Comparison of ENCODE assay signal across 1 cellular context in genomic region chr6:37243816-37244370, GRCh38.
TF ChIP-seq lines count a peak whose summit lies in the region.

No MANE protein-coding gene starts in this region.

TF ChIP-seq in K562, 482 proteins besides CTCF, POLR2A, EP300 and RAD21 (continued from another document and continues in another):
- no peak for TF ChIP-seq AFF1 (IDR thresholded peaks at IDR 0.05; ENCODE audit: low read depth in 1 of 2, partially characterized antibody in 2 of 2)
- TF ChIP-seq MED1 (CRISPR knock-in tag; IDR thresholded peaks at IDR 0.05; ENCODE audit: borderline replicate concordance), result no peak
- peak; percentile 69 for TF ChIP-seq ATF7 (IDR thresholded peaks at IDR 0.05)
- no peak for TF ChIP-seq DIDO1 (tag; IDR thresholded peaks at IDR 0.05; ENCODE audit: low read depth)
- no peak for TF ChIP-seq BRF1 (IDR thresholded peaks at IDR 0.05; ENCODE audit: borderline replicate concordance, extremely low read depth, insufficient read length)
- TF ChIP-seq POU5F1 (IDR thresholded peaks at IDR 0.05; ENCODE audit: borderline replicate concordance, low read depth, low read length, partially characterized antibody), result no peak
- TF ChIP-seq ZNF324 (CRISPR knock-in tag; IDR thresholded peaks at IDR 0.05), result no peak
- no peak for TF ChIP-seq ELF2 (CRISPR knock-in tag; IDR thresholded peaks at IDR 0.05)
- no peak for TF ChIP-seq BACH1 (tag; IDR thresholded peaks at IDR 0.05)
- no peak for TF ChIP-seq POLR2H (tag; IDR thresholded peaks at IDR 0.05; ENCODE audit: low read depth)
- TF ChIP-seq ZBTB7A (IDR thresholded peaks at IDR 0.05; ENCODE audit: borderline replicate concordance, control insufficient read depth, low read depth, low read length), result no peak
- TF ChIP-seq, protein P1, sequence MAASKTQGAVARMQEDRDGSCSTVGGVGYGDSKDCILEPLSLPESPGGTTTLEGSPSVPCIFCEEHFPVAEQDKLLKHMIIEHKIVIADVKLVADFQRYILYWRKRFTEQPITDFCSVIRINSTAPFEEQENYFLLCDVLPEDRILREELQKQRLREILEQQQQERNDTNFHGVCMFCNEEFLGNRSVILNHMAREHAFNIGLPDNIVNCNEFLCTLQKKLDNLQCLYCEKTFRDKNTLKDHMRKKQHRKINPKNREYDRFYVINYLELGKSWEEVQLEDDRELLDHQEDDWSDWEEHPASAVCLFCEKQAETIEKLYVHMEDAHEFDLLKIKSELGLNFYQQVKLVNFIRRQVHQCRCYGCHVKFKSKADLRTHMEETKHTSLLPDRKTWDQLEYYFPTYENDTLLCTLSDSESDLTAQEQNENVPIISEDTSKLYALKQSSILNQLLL (CRISPR knock-in tag; IDR thresholded peaks at IDR 0.05; ENCODE audit: borderline replicate concordance), result no peak
- no peak for TF ChIP-seq FOXM1 (IDR thresholded peaks at IDR 0.05; ENCODE audit: low read depth)
- TF ChIP-seq FOXM1 (CRISPR knock-in tag; IDR thresholded peaks at IDR 0.05; ENCODE audit: low read depth), result no peak
- 0 out of 2 replicates have a peak, but pooled peaks have one; percentile 60 for TF ChIP-seq NR1H2 (CRISPR knock-in tag; IDR thresholded peaks at IDR 0.05)
- peak; percentile 78 for TF ChIP-seq GATA2 (CRISPR knock-in tag; IDR thresholded peaks at IDR 0.05)
- TF ChIP-seq ZNF174 (CRISPR knock-in tag; IDR thresholded peaks at IDR 0.05), result no peak
- peak; percentile 6; the same call in 1 of the 2 replicates for TF ChIP-seq ZNF239 (CRISPR knock-in tag; IDR thresholded peaks at IDR 0.05)
- no peak for TF ChIP-seq ZNF830 (CRISPR knock-in tag; IDR thresholded peaks at IDR 0.05)
- TF ChIP-seq RAD51 (IDR thresholded peaks at IDR 0.05; ENCODE audit: borderline replicate concordance, low read depth), result no peak
- TF ChIP-seq SMAD3 (CRISPR knock-in tag; conservative IDR thresholded peaks at IDR 0.05), result no peak
- TF ChIP-seq HDAC3 (IDR thresholded peaks at IDR 0.05; ENCODE audit: borderline replicate concordance, partially characterized antibody), result peak; percentile 21
- no peak for TF ChIP-seq RBM34 (IDR thresholded peaks at IDR 0.05; ENCODE audit: borderline replicate concordance, insufficient read depth, low read length)
- no peak for TF ChIP-seq THAP7 (CRISPR knock-in tag; IDR thresholded peaks at IDR 0.05)
- no peak for TF ChIP-seq NEUROD1 (IDR thresholded peaks at IDR 0.05; ENCODE audit: borderline replicate concordance, low read depth, low read length, partially characterized antibody)
- TF ChIP-seq ZBTB8A (IDR thresholded peaks at IDR 0.05; ENCODE audit: partially characterized antibody), result no peak
- no peak for TF ChIP-seq JUN (IDR thresholded peaks at IDR 0.05; ENCODE audit: borderline replicate concordance, low read depth, low read length)
- no peak for TF ChIP-seq JUN (CRISPR knock-in tag; IDR thresholded peaks at IDR 0.05; ENCODE audit: borderline replicate concordance)
- TF ChIP-seq ARNT (IDR thresholded peaks at IDR 0.05), result no peak
- TF ChIP-seq ZNF586 (CRISPR knock-in tag; conservative IDR thresholded peaks at IDR 0.05), result no peak
- no peak for TF ChIP-seq ZBED1 (IDR thresholded peaks at IDR 0.05)
- no peak for TF ChIP-seq SIN3A (IDR thresholded peaks at IDR 0.05; ENCODE audit: borderline replicate concordance in 2 of 2, control insufficient read depth in 1 of 2, low read depth in 2 of 2, low read length in 2 of 2)
- TF ChIP-seq SMARCC2 (IDR thresholded peaks at IDR 0.05; ENCODE audit: low read depth), result no peak
- TF ChIP-seq, protein P2, sequence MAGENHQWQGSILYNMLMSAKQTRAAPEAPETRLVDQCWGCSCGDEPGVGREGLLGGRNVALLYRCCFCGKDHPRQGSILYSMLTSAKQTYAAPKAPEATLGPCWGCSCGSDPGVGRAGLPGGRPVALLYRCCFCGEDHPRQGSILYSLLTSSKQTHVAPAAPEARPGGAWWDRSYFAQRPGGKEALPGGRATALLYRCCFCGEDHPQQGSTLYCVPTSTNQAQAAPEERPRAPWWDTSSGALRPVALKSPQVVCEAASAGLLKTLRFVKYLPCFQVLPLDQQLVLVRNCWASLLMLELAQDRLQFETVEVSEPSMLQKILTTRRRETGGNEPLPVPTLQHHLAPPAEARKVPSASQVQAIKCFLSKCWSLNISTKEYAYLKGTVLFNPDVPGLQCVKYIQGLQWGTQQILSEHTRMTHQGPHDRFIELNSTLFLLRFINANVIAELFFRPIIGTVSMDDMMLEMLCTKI (IDR thresholded peaks at IDR 0.05; ENCODE audit: partially characterized antibody), result no peak
- no peak for TF ChIP-seq KAT8 (IDR thresholded peaks at IDR 0.05; ENCODE audit: low read depth)
- TF ChIP-seq RBFOX2 (IDR thresholded peaks at IDR 0.05; ENCODE audit: low read depth, low read length), result no peak
- no peak for TF ChIP-seq BRD9 (IDR thresholded peaks at IDR 0.05; ENCODE audit: low read depth, partially characterized antibody)
- TF ChIP-seq MGA (IDR thresholded peaks at IDR 0.05), result peak; percentile 72
- peak; percentile 62; the same call in 1 of the 2 replicates for TF ChIP-seq NCOA1 (IDR thresholded peaks at IDR 0.05; ENCODE audit: low read depth)
- no peak for TF ChIP-seq SP2 (IDR thresholded peaks at IDR 0.05; ENCODE audit: extremely low read depth, low read depth, low read length, poor library complexity, severe bottlenecking)
- no peak for TF ChIP-seq YY1 (IDR thresholded peaks at IDR 0.05; ENCODE audit: borderline replicate concordance in 1 of 3, control insufficient read depth in 1 of 3, extremely low read depth in 1 of 3, insufficient read depth in 3 of 3, insufficient read length in 1 of 3, insufficient replicate concordance in 2 of 3, low read depth in 1 of 3, low read length in 2 of 3)
- TF ChIP-seq, protein P3, sequence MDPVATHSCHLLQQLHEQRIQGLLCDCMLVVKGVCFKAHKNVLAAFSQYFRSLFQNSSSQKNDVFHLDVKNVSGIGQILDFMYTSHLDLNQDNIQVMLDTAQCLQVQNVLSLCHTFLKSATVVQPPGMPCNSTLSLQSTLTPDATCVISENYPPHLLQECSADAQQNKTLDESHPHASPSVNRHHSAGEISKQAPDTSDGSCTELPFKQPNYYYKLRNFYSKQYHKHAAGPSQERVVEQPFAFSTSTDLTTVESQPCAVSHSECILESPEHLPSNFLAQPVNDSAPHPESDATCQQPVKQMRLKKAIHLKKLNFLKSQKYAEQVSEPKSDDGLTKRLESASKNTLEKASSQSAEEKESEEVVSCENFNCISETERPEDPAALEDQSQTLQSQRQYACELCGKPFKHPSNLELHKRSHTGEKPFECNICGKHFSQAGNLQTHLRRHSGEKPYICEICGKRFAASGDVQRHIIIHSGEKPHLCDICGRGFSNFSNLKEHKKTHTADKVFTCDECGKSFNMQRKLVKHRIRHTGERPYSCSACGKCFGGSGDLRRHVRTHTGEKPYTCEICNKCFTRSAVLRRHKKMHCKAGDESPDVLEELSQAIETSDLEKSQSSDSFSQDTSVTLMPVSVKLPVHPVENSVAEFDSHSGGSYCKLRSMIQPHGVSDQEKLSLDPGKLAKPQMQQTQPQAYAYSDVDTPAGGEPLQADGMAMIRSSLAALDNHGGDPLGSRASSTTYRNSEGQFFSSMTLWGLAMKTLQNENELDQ (CRISPR knock-in tag; IDR thresholded peaks at IDR 0.05; ENCODE audit: borderline replicate concordance), result no peak
- TF ChIP-seq RBM22 (IDR thresholded peaks at IDR 0.05; ENCODE audit: low read depth, low read length, poor library complexity, severe bottlenecking), result no peak
- no peak for TF ChIP-seq RFX7 (CRISPR knock-in tag; IDR thresholded peaks at IDR 0.05)
